20 cellular contexts compared by ENCODE assay signal in genomic region chr2:240154606-240155005, GRCh38. TPM values are rescaled to one million over a fixed set of nuclear protein-coding genes. Genes with fewer than 3 reads are reported as not detected.
DNase-seq lines count a peak whose midpoint lies in the region; ATAC-seq and TF ChIP-seq lines count a peak whose summit lies in the region.
"Had no signal": no experiment of that assay in that cellular context is flagged by ENCODE, and none has a peak within 500 bp of the region (broad histone marks: within the 10 kb centered on the region; RNA-seq: fewer than 3 reads in every experiment).

No MANE protein-coding gene starts in this region.

- peak; percentile 1 for DNase-seq in activated naive CD4-positive, alpha-beta T cell treated with anti-CD3 and anti-CD28 coated beads, Interleukin-2, amount 50 U/mL, for 16 hours
- no peak for DNase-seq in activated naive CD4-positive, alpha-beta T cell treated with Interleukin-2 at 50 U/mL for 16 hours
- DNase-seq in dorsolateral prefrontal cortex (no peak), neural progenitor cell (ENCODE audit: low spot score) (no peak), upper lobe of right lung (peak; percentile 51), mesothelial cell of epicardium (ENCODE audit: low spot score in 2 of 2, unreplicated experiment in 2 of 2) (no peak), NCI-H1417 (lab: John Stamatoyannopoulos, UW) (no peak)
- DNase-seq: 8988T; DMS79 treated with DMSO at 0.1 percent for 48 hours; H9; NCI-H1436; NCI-H2029; NCI-H526 treated with DMSO at 0.1 percent for 48 hours; NK-92 treated with Interleukin-12 subunit alpha and Interleukin-12 subunit beta, amount 100 ng/mL, for 24 hours; Right ventricle myocardium superior had no signal

- no peak for TF ChIP-seq CTCF in dorsolateral prefrontal cortex (IDR thresholded peaks at IDR 0.05 in 54 of 56, conservative IDR thresholded peaks at IDR 0.05 in 2 of 56; ENCODE audit: low read depth in 1 of 56, partially characterized antibody in 56 of 56)
- no peak for TF ChIP-seq CTCF in neural progenitor cell (IDR thresholded peaks at IDR 0.05)
- no peak for TF ChIP-seq CTCF in upper lobe of right lung (IDR thresholded peaks at IDR 0.05)
- no peak for TF ChIP-seq CTCF in mesothelial cell of epicardium (IDR thresholded peaks at IDR 0.05; ENCODE audit: unreplicated experiment)

- H3K4me1 Mint-ChIP-seq in neural progenitor cell (peaks cover 23% of the 10 kb centered on the region), mesothelial cell of epicardium (peaks cover 3% of the 10 kb centered on the region)
- H3K4me1 Mint-ChIP-seq: B cell had no signal

- H3K79me2 ChIP-seq in neural progenitor cell (ENCODE audit: low read depth): no peaks in the 10 kb centered on the region

- H3K27me3 ChIP-seq in dorsolateral prefrontal cortex: peaks cover 0 to 6% (median 0%) of the 10 kb centered on the region in 45 donors
- peaks cover 21% of the 10 kb centered on the region for H3K27me3 ChIP-seq in neural progenitor cell
- H3K27me3 ChIP-seq in upper lobe of right lung: peaks cover 19% of the 10 kb centered on the region
- H3K27me3 ChIP-seq: Peyer's patch had no signal

- H3K27ac ChIP-seq in dorsolateral prefrontal cortex (peak overlapping the region in 46 of 59 donors; percentile 0 to 83 (median 60)), neural progenitor cell (no peak overlapping the region), upper lobe of right lung (no peak overlapping the region)
- H3K27ac ChIP-seq: Peyer's patch had no signal

- H3K36me3 ChIP-seq in neural progenitor cell (no peaks in the 10 kb centered on the region), upper lobe of right lung (no peaks in the 10 kb centered on the region)
- H3K36me3 ChIP-seq: Peyer's patch had no signal

- H3K9me3 ChIP-seq in neural progenitor cell (ENCODE audit: low read depth) (no peaks in the 10 kb centered on the region), upper lobe of right lung (no peaks in the 10 kb centered on the region)
- H3K9me3 ChIP-seq: Peyer's patch had no signal

- intact Hi-C loops in dorsolateral prefrontal cortex (cut with DNase I): loop anchor here (5.0 kb wide), 1 partner anchor 283 kb away; the partner anchor contains the start of gene GPC1 (in 2 of the 2)
- intact Hi-C loops in upper lobe of right lung (cut with DNase I): no loop called here

- peaks cover 9% of the 10 kb centered on the region for H3F3A ChIP-seq in neural progenitor cell (ENCODE audit: low read depth)

- H3K27ac Mint-ChIP-seq in neural progenitor cell: no peak overlapping the region
- no peak overlapping the region for H3K27ac Mint-ChIP-seq in mesothelial cell of epicardium
- H3K27ac Mint-ChIP-seq: B cell had no signal

- peaks cover 5% of the 10 kb centered on the region for H3K27me3 Mint-ChIP-seq in neural progenitor cell (ENCODE audit: insufficient read depth, low read depth)
- H3K27me3 Mint-ChIP-seq in mesothelial cell of epicardium (ENCODE audit: low read depth): peaks cover 50% of the 10 kb centered on the region

- H4K20me1 ChIP-seq in neural progenitor cell (ENCODE audit: low read depth): no peaks in the 10 kb centered on the region

- H3K9me3 Mint-ChIP-seq in neural progenitor cell (no peaks in the 10 kb centered on the region), mesothelial cell of epicardium (peaks cover 7% of the 10 kb centered on the region)

- H2AFZ ChIP-seq in neural progenitor cell (replicated peaks): no peak overlapping the region

- H3K4me3 ChIP-seq in dorsolateral prefrontal cortex: no peak overlapping the region
- H3K4me3 ChIP-seq in neural progenitor cell: no peak overlapping the region
- H3K4me3 ChIP-seq in upper lobe of right lung: no peak overlapping the region
- H3K4me3 ChIP-seq: Peyer's patch had no signal

- ATAC-seq in upper lobe of right lung (no peak), GM19455 (IDR thresholded peaks at IDR 0.05; ENCODE audit: unreplicated experiment) (no peak)

- H3K4me3 Mint-ChIP-seq in neural progenitor cell (no peak overlapping the region), mesothelial cell of epicardium (no peak overlapping the region)
- H3K4me3 Mint-ChIP-seq: B cell, H9 had no signal

- H3K4me2 ChIP-seq in neural progenitor cell: peak overlapping the region; percentile 35

- H3K4me1 ChIP-seq in neural progenitor cell: peaks cover 24% of the 10 kb centered on the region
- H3K4me1 ChIP-seq in upper lobe of right lung: no peaks in the 10 kb centered on the region
- H3K4me1 ChIP-seq: Peyer's patch had no signal

- no peak overlapping the region for H3K9ac ChIP-seq in neural progenitor cell

- no peaks in the 10 kb centered on the region for H3K36me3 Mint-ChIP-seq in neural progenitor cell
- H3K36me3 Mint-ChIP-seq in mesothelial cell of epicardium: no peaks in the 10 kb centered on the region

RNA-seq across cellular contexts. Expression of gene OTOS, which starts 14.1 kb away (rescaled TPM):
- 10 to 100 TPM in 5 of 120 experiments, 1 to 10 TPM in 112, under 1 TPM in 1, not detected in 2; 0.83 to 16.8 (median 4.5) TPM for total RNA-seq in dorsolateral prefrontal cortex
- total RNA-seq in neural progenitor cell (ENCODE audit: low replicate concordance): not detected in 2 replicates
- total RNA-seq in upper lobe of right lung: not detected
- total RNA-seq in mesothelial cell of epicardium: not detected in 3 replicates
- total RNA-seq: B cell, H9, HT-29, M059J, Peyer's patch, Right ventricle myocardium superior had no signal

RNA-seq across cellular contexts. Expression of gene COPS9, which starts 18.5 kb away (rescaled TPM):
- total RNA-seq in dorsolateral prefrontal cortex: 100 to 1,000 TPM; 143 to 327 (median 229) TPM
- 70.5 and 83.9 TPM in 2 replicates for total RNA-seq in neural progenitor cell (ENCODE audit: low replicate concordance)
- 98.1 TPM for total RNA-seq in upper lobe of right lung
- 83.2 to 93.6 TPM (median 90.9 TPM) in 3 replicates for total RNA-seq in mesothelial cell of epicardium

Comparison
In these comparisons a context has a peak if more than half of its experiments do, and no peak if none do; other contexts are left out.
1. DNase-seq: peak in activated naive CD4-positive, alpha-beta T cell treated with anti-CD3 and anti-CD28 coated beads, Interleukin-2, amount 50 U/mL, for 16 hours (single experiment) and upper lobe of right lung (single experiment); none in activated naive CD4-positive, alpha-beta T cell treated with Interleukin-2 at 50 U/mL for 16 hours (single experiment), dorsolateral prefrontal cortex (0 of 10), neural progenitor cell (single experiment), mesothelial cell of epicardium (0 of 2) and NCI-H1417 (0 of 3).
2. H3K27ac ChIP-seq: peak in dorsolateral prefrontal cortex (46 of 59); none in neural progenitor cell (single experiment) and upper lobe of right lung (single experiment).